Comparison of ENCODE assay signal across 16 cellular contexts in genomic region chr2:108531674-108532055, GRCh38. TPM values are rescaled to one million over a fixed set of nuclear protein-coding genes. Genes with fewer than 3 reads are reported as not detected.
DNase-seq lines count a peak whose midpoint lies in the region; ATAC-seq and TF ChIP-seq lines count a peak whose summit lies in the region.
"Had no signal": no experiment of that assay in that cellular context is flagged by ENCODE, and none has a peak within 500 bp of the region (broad histone marks: within the 10 kb centered on the region; RNA-seq: fewer than 3 reads in every experiment).

No MANE protein-coding gene starts in this region.

- BruUV-seq in Calu3 (replicated peaks; lab: Mats Ljungman, UMichigan) (no TSS peak), Panc1 (replicated peaks; lab: Mats Ljungman, UMichigan) (no TSS peak)

- no peak for DNase-seq in activated CD8-positive, alpha-beta memory T cell treated with anti-CD3 and anti-CD28 coated beads, Interleukin-2, amount 10 ng/mL, durations not matched to agents 7 days and 5 days
- no peak for DNase-seq in activated CD8-positive, alpha-beta memory T cell treated with anti-CD3 and anti-CD28 coated beads for 24 hours
- DNase-seq in Calu3 = no peak
- no peak for DNase-seq in Panc1 (ENCODE audit: low read depth, low spot score)
- DNase-seq in hepatocyte (ENCODE audit: low spot score) = no peak
- DNase-seq in amygdala (lab: John Stamatoyannopoulos, UW) = no peak
- no peak for DNase-seq in heart left ventricle
- DNase-seq: H7, IMR-90, NCI-H187, NCI-H446, NCI-H69, RPMI8226, SIG-M5 had no signal

- H3K4me1 Mint-ChIP-seq in activated CD8-positive, alpha-beta memory T cell treated with anti-CD3 and anti-CD28 coated beads, Interleukin-2, amount 10 ng/mL, durations not matched to agents 7 days and 5 days = peaks cover 36% of the 10 kb centered on the region
- peaks cover 16% of the 10 kb centered on the region for H3K4me1 Mint-ChIP-seq in Calu3 (ENCODE audit: low read depth, unreplicated experiment)

- peaks cover 17% of the 10 kb centered on the region for H4K20me1 ChIP-seq in hepatocyte (ENCODE audit: insufficient read depth, poor library complexity, severe bottlenecking)

- TF ChIP-seq CTCF in Calu3 (IDR thresholded peaks at IDR 0.05; ENCODE audit: unreplicated experiment) (no peak), Panc1 (IDR thresholded peaks at IDR 0.05) (no peak), hepatocyte (IDR thresholded peaks at IDR 0.05; ENCODE audit: poor library complexity) (no peak), heart left ventricle (IDR thresholded peaks at IDR 0.05) (no peak)

- H3K9me3 Mint-ChIP-seq in activated CD8-positive, alpha-beta memory T cell treated with anti-CD3 and anti-CD28 coated beads, Interleukin-2, amount 10 ng/mL, durations not matched to agents 7 days and 5 days (ENCODE audit: low read depth) = no peaks in the 10 kb centered on the region
- no peaks in the 10 kb centered on the region for H3K9me3 Mint-ChIP-seq in Calu3 (ENCODE audit: low read depth, unreplicated experiment)
- H3K9me3 Mint-ChIP-seq: CD4-positive, CD25-positive, alpha-beta regulatory T cell had no signal

- H3K27ac ChIP-seq in Panc1 (ENCODE audit: low read length) = peak overlapping the region; percentile 74
- H3K27ac ChIP-seq in hepatocyte = no peak overlapping the region
- no peak overlapping the region for H3K27ac ChIP-seq in heart left ventricle

- H3K4me2 ChIP-seq in hepatocyte = peak overlapping the region; percentile 68

- ATAC-seq in activated CD8-positive, alpha-beta memory T cell treated with anti-CD3 and anti-CD28 coated beads, Interleukin-2, amount 10 ng/mL, durations not matched to agents 7 days and 5 days = no peak
- ATAC-seq in Panc1 = no peak
- no peak for ATAC-seq in GM18868 (IDR thresholded peaks at IDR 0.05; ENCODE audit: unreplicated experiment)
- ATAC-seq in heart left ventricle = no peak

- H3K4me3 ChIP-seq in Panc1 (ENCODE audit: low read depth in 2 of 2, low read length in 2 of 2) (peak overlapping the region; percentile 29 to 52; a peak in 3 of 4 replicates), hepatocyte (no peak overlapping the region), heart left ventricle (no peak overlapping the region)

- H3K27me3 ChIP-seq in Panc1 (ENCODE audit: control insufficient read depth, insufficient read depth, low read length) (no peaks in the 10 kb centered on the region), hepatocyte (no peaks in the 10 kb centered on the region), heart left ventricle (no peaks in the 10 kb centered on the region)

- POLR2A ChIA-PET in Panc1 (lab: Charles Lee) = no interaction called here

- no peak overlapping the region for H3K4me3 Mint-ChIP-seq in activated CD8-positive, alpha-beta memory T cell treated with anti-CD3 and anti-CD28 coated beads, Interleukin-2, amount 10 ng/mL, durations not matched to agents 7 days and 5 days
- H3K4me3 Mint-ChIP-seq in Calu3 (ENCODE audit: low read depth, unreplicated experiment) = peak overlapping the region; percentile 73

- CTCF ChIA-PET in activated CD8-positive, alpha-beta memory T cell treated with anti-CD3 and anti-CD28 coated beads, Interleukin-2, amount 10 ng/mL, durations not matched to agents 7 days and 5 days (lab: Charles Lee) = no interaction called here
- CTCF ChIA-PET in Calu3 (lab: Charles Lee) (no interaction called here), Panc1 (lab: Charles Lee) (no interaction called here)

- in situ Hi-C loops in Panc1 (cut with HindIII; ENCODE audit: low pct_unique_long_range_greater_than_20kb, low sequenced_read_pairs) = no loop called here

- WGBS in hepatocyte (ENCODE audit: low lambda C conversion rate, missing lambda C conversion rate) = 94% methylated on average over 5 of the region's 5 CpGs
- 82 to 93% (median 87%) methylated on average over 5 of the region's 5 CpGs for WGBS in heart left ventricle, 4 donors

- H3K9me2 ChIP-seq in hepatocyte (replicated peaks; ENCODE audit: insufficient read depth) = no peaks in the 10 kb centered on the region

- H3K79me2 ChIP-seq in hepatocyte = peaks cover 32% of the 10 kb centered on the region

- H3K4me1 ChIP-seq in Panc1 (ENCODE audit: control insufficient read depth, insufficient read depth, low read length) = peaks cover 28% of the 10 kb centered on the region
- peaks cover 13% of the 10 kb centered on the region for H3K4me1 ChIP-seq in hepatocyte (ENCODE audit: insufficient read depth)
- H3K4me1 ChIP-seq in heart left ventricle = peaks cover 0 to 19% (median 13%) of the 10 kb centered on the region in 12 donors

- no peak for TF ChIP-seq POLR2A in heart left ventricle (IDR thresholded peaks at IDR 0.05)

- peak overlapping the region; percentile 88 for H3K27ac Mint-ChIP-seq in activated CD8-positive, alpha-beta memory T cell treated with anti-CD3 and anti-CD28 coated beads, Interleukin-2, amount 10 ng/mL, durations not matched to agents 7 days and 5 days
- H3K27ac Mint-ChIP-seq in Calu3 (ENCODE audit: unreplicated experiment) = peak overlapping the region; percentile 71

- H3K27me3 Mint-ChIP-seq in activated CD8-positive, alpha-beta memory T cell treated with anti-CD3 and anti-CD28 coated beads, Interleukin-2, amount 10 ng/mL, durations not matched to agents 7 days and 5 days = no peaks in the 10 kb centered on the region
- no peaks in the 10 kb centered on the region for H3K27me3 Mint-ChIP-seq in Calu3 (ENCODE audit: unreplicated experiment)
- H3K27me3 Mint-ChIP-seq: CD4-positive, CD25-positive, alpha-beta regulatory T cell had no signal

- intact Hi-C loops in Calu3 (cut with micrococcal nuclease; ENCODE audit: unreplicated experiment) (no loop called here), Panc1 (cut with micrococcal nuclease; ENCODE audit: unreplicated experiment) (no loop called here), heart left ventricle (cut with DNase I) (loop anchor here in 4 of 10 donors (10.0 kb wide), 2 partner anchors 53 to 103 kb away; no protein-coding TSS in a partner anchor)

- no peak overlapping the region for H2AFZ ChIP-seq in hepatocyte

- peaks cover 7% of the 10 kb centered on the region for H3K36me3 Mint-ChIP-seq in activated CD8-positive, alpha-beta memory T cell treated with anti-CD3 and anti-CD28 coated beads, Interleukin-2, amount 10 ng/mL, durations not matched to agents 7 days and 5 days
- peaks cover 26% of the 10 kb centered on the region for H3K36me3 Mint-ChIP-seq in Calu3 (ENCODE audit: insufficient read depth, unreplicated experiment)
- H3K36me3 Mint-ChIP-seq: CD4-positive, CD25-positive, alpha-beta regulatory T cell had no signal

- H3K9me3 ChIP-seq in Panc1 (ENCODE audit: control insufficient read depth, insufficient read depth, low read depth, low read length) = no peaks in the 10 kb centered on the region
- H3K9me3 ChIP-seq in hepatocyte (ENCODE audit: low read depth) = no peaks in the 10 kb centered on the region
- H3K9me3 ChIP-seq in heart left ventricle = no peaks in the 10 kb centered on the region

- H3K36me3 ChIP-seq in Panc1 (ENCODE audit: control insufficient read depth, insufficient read depth, low read length) = no peaks in the 10 kb centered on the region
- H3K36me3 ChIP-seq in hepatocyte (replicated peaks; ENCODE audit: insufficient read depth, low read depth) = no peaks in the 10 kb centered on the region
- H3K36me3 ChIP-seq in heart left ventricle = no peaks in the 10 kb centered on the region

RNA-seq across cellular contexts. Expression of gene LIMS1, which starts 2.6 kb away (rescaled TPM):
- total RNA-seq in activated CD8-positive, alpha-beta memory T cell treated with anti-CD3 and anti-CD28 coated beads, Interleukin-2, amount 10 ng/mL, durations not matched to agents 7 days and 5 days = 10 to 100 TPM; 57.2 to 58.2 TPM
- total RNA-seq in Calu3 (2022) = 40.1 and 51.5 TPM in 2 replicates
- 101 TPM for total RNA-seq in Panc1 (2021; ENCODE audit: unreplicated experiment)
- polyA plus RNA-seq in Panc1 (2012; ENCODE audit: insufficient read length) = 84.4 TPM
- 64.6 and 102 TPM in 2 replicates for total RNA-seq in hepatocyte
- 37.1 and 40.0 TPM in 2 replicates for polyA plus RNA-seq in hepatocyte
- 100 to 1,000 TPM in 2 of 9 donors, 10 to 100 TPM in 7; 65.8 to 136 (median 82.3) TPM for total RNA-seq in heart left ventricle
- 10 to 100 TPM; 21.3 to 38.1 TPM for polyA plus RNA-seq in heart left ventricle

Comparison
In these comparisons a context has a peak if more than half of its experiments do, and no peak if none do; other contexts are left out.
1. H3K4me3 ChIP-seq: peak in Panc1 (2 of 2); none in hepatocyte (single experiment) and heart left ventricle (0 of 12).